9 cellular contexts compared by ENCODE assay signal in the genomic region with DNA sequence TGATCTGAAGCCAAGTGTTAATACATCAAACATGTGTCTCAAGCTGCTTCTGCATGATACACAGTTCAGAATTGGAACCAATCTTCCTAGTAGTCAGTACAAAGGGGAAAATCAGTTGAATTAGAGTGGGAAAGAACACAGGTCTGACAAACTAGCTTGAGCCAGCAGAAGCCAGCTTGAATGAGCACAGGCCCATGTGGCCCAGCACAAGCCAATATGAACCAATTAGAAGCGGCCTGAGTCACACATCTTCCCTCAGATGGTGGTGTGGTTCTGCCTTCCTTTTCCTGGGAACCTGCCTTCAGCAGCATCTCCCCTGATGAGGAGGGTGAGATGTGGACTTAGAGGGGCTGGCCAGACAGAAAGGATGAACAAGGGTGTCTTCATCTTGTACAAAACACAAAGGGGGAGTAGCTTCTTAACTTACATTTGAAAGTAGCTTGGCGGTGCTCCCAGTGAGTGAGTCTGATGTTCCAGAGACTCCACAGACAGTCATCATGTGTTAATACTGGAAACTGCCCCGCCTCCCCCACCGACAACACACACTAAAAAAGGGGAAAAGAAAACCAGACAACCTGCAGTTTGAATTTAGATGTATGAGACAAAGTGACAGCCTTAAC.
DNase-seq lines count a peak whose midpoint lies in the region; ATAC-seq and TF ChIP-seq lines count a peak whose summit lies in the region.
"Had no signal": no experiment of that assay in that cellular context is flagged by ENCODE, and none has a peak within 500 bp of the region (broad histone marks: within the 10 kb centered on the region; RNA-seq: fewer than 3 reads in every experiment).

No MANE protein-coding gene starts in this region.

- H3K4me3 ChIP-seq in choroid plexus epithelial cell (ENCODE audit: low read depth, low read length), result no peak overlapping the region
- H3K4me3 ChIP-seq in lower leg skin (ENCODE audit: low read depth, poor library complexity, severe bottlenecking), result no peak overlapping the region

- no peak for ATAC-seq in stimulated activated effector memory CD8-positive, alpha-beta T cell treated with anti-CD3 and anti-CD28 coated beads, Interleukin-12 subunit alpha, Interleukin-12 subunit beta, amount 100 ng/mL, for 72 hours
- ATAC-seq in HG02798 (IDR thresholded peaks at IDR 0.05; ENCODE audit: poor library complexity, unreplicated experiment), result no peak

- DNase-seq in Ammon's horn (ENCODE audit: low spot score) (peak; percentile 3), NCI-H226 (peak; percentile 54), choroid plexus epithelial cell (ENCODE audit: low read depth) (peak; percentile 4), myocyte (ENCODE audit: low read depth) (peak; percentile 67), NCI-H524 (lab: John Stamatoyannopoulos, UW) (no peak), lower leg skin (ENCODE audit: low spot score in 2 of 2) (no peak)
- DNase-seq in stimulated activated effector memory CD8-positive, alpha-beta T cell treated with anti-CD3 and anti-CD28 coated beads, Interleukin-12 subunit alpha, Interleukin-12 subunit beta, amount 100 ng/mL, for 72 hours (ENCODE audit: low spot score in 2 of 2), result no peak
- DNase-seq: CD4-positive, alpha-beta T cell had no signal

- H3K4me1 Mint-ChIP-seq in stimulated activated effector memory CD8-positive, alpha-beta T cell treated with anti-CD3 and anti-CD28 coated beads, Interleukin-12 subunit alpha, Interleukin-12 subunit beta, amount 100 ng/mL, for 72 hours, result no peaks in the 10 kb centered on the region

- no peak overlapping the region for H3K27ac Mint-ChIP-seq in stimulated activated effector memory CD8-positive, alpha-beta T cell treated with anti-CD3 and anti-CD28 coated beads, Interleukin-12 subunit alpha, Interleukin-12 subunit beta, amount 100 ng/mL, for 72 hours
- H3K27ac Mint-ChIP-seq: CD4-positive, alpha-beta T cell had no signal

- intact Hi-C loops in lower leg skin (cut with DNase I; ENCODE audit: low total_unique reads), result no loop called here

- peaks cover 1% of the 10 kb centered on the region for H3K9me3 Mint-ChIP-seq in stimulated activated effector memory CD8-positive, alpha-beta T cell treated with anti-CD3 and anti-CD28 coated beads, Interleukin-12 subunit alpha, Interleukin-12 subunit beta, amount 100 ng/mL, for 72 hours
- H3K9me3 Mint-ChIP-seq: CD4-positive, alpha-beta T cell had no signal

- H3K4me3 Mint-ChIP-seq in stimulated activated effector memory CD8-positive, alpha-beta T cell treated with anti-CD3 and anti-CD28 coated beads, Interleukin-12 subunit alpha, Interleukin-12 subunit beta, amount 100 ng/mL, for 72 hours, result no peak overlapping the region
- H3K4me3 Mint-ChIP-seq: CD4-positive, alpha-beta T cell had no signal

- WGBS in lower leg skin, 2 donors, result 53 to 60% methylated on average over 4 of the region's 4 CpGs

- no peak for TF ChIP-seq CTCF in choroid plexus epithelial cell (conservative IDR thresholded peaks at IDR 0.05; ENCODE audit: low read depth, low read length)
- no peak for TF ChIP-seq CTCF in lower leg skin (IDR thresholded peaks at IDR 0.05)

- no peak for TF ChIP-seq POLR2A in lower leg skin (IDR thresholded peaks at IDR 0.05)

- H3K36me3 Mint-ChIP-seq in stimulated activated effector memory CD8-positive, alpha-beta T cell treated with anti-CD3 and anti-CD28 coated beads, Interleukin-12 subunit alpha, Interleukin-12 subunit beta, amount 100 ng/mL, for 72 hours, result no peaks in the 10 kb centered on the region

Comparison
In these comparisons a context has a peak if more than half of its experiments do, and no peak if none do; other contexts are left out.
1. DNase-seq: peak in Ammon's horn (single experiment), NCI-H226 (single experiment), choroid plexus epithelial cell (single experiment) and myocyte (single experiment); none in stimulated activated effector memory CD8-positive, alpha-beta T cell treated with anti-CD3 and anti-CD28 coated beads, Interleukin-12 subunit alpha, Interleukin-12 subunit beta, amount 100 ng/mL, for 72 hours (0 of 2), NCI-H524 (0 of 2) and lower leg skin (0 of 2).